Comparison of ENCODE assay signal across 8 cellular contexts in the genomic region with DNA sequence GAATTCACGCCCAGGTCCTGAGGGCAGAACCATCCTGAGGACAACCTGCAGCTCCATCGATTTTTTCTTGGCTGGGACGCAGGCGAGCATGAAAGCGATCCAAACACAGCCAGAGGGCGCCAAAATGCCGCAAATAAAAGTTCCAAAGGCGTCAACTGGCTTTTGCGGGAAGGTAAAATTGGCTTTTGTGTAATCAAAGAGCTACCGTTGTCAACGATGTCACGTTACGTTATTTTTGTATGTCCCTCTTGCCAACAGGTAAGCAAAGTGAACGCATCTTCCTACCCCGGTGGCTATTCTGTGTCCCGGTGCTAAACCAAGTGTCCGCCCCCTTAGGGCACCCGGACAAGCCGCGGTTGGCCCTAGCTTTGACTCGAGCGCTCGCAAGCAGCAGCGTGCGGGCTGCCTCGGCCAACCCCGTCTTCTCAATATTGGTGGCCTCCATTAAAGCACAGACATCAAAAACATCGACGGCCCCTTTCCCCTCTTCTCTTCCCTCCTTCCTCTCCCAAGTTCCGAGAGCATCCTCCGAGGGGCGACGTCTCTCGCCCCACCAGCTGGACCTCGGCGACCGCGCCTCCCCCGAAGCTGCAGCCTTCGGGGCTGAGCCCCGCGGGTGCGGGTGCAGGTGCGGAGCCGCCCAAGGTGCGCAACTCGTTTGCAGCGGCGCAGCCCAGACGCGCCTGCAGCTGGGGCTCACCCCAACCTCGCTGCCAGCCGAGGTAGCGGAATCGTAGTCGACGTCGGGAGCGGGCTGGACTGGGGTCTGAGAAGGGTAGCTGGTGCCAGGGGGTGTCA. TPM values are rescaled to one million over a fixed set of nuclear protein-coding genes. Genes with fewer than 3 reads are reported as not detected.
DNase-seq lines count a peak whose midpoint lies in the region; ATAC-seq, FAIRE-seq and TF ChIP-seq lines count a peak whose summit lies in the region.

No MANE protein-coding gene starts in this region.

- TF ChIP-seq CTCF in AG09319 (IDR thresholded peaks at IDR 0.05; ENCODE audit: low read depth, low read length) (peak; percentile 84), choroid plexus epithelial cell (conservative IDR thresholded peaks at IDR 0.05; ENCODE audit: low read depth, low read length) (peak; percentile 92), kidney (IDR thresholded peaks at IDR 0.05; ENCODE audit: borderline replicate concordance, extremely low read depth, insufficient read depth) (peak; percentile 82)

- H3K9me3 ChIP-seq in kidney (ENCODE audit: control insufficient read depth in 1 of 2, low read length in 2 of 2) = no peaks in the 10 kb centered on the region

- DNase-seq in AG09319 (ENCODE audit: extremely low read depth, low read depth) = no peak
- DNase-seq in NCI-H2029 treated with DMSO at 0.1 percent for 48 hours (lab: John Stamatoyannopoulos, UW) = peak; percentile 55
- peak; percentile 60 for DNase-seq in T1000 (lab: John Stamatoyannopoulos, UW)
- DNase-seq in choroid plexus epithelial cell (ENCODE audit: low read depth) = peak; percentile 88
- DNase-seq in kidney = peak; percentile 83
- peak; percentile 34 for DNase-seq in stimulated activated CD4-positive, alpha-beta T cell treated with anti-CD3 and anti-CD28 coated beads, Interleukin-12 subunit alpha, Interleukin-12 subunit beta, amount 100 ng/mL, for 4 hours

- H3K4me1 ChIP-seq in kidney (ENCODE audit: control insufficient read depth in 1 of 2, insufficient read depth in 1 of 2, low read depth in 1 of 2, low read length in 2 of 2) = peaks cover 0 to 4% of the 10 kb centered on the region in 2 donors

- H3K4me3 ChIP-seq in choroid plexus epithelial cell (ENCODE audit: low read depth, low read length) (peak overlapping the region; percentile 83), kidney (ENCODE audit: low read length in 2 of 2) (peak overlapping the region in 1 of 2 donors; percentile 62)

- intact Hi-C loops in kidney (cut with DNase I) = loop anchor here (10.0 kb wide), 1 partner anchor 1098 kb away; no protein-coding TSS in a partner anchor

- H3K9ac ChIP-seq in kidney (ENCODE audit: low read length in 2 of 2) = no peak overlapping the region

- H3K36me3 ChIP-seq in kidney (ENCODE audit: control insufficient read depth in 1 of 2, insufficient read depth in 2 of 2, low read length in 2 of 2) = no peaks in the 10 kb centered on the region

- no peak overlapping the region for H3K27ac ChIP-seq in kidney (ENCODE audit: low read depth in 2 of 2, low read length in 2 of 2)

- FAIRE-seq in kidney (lab: Jason Lieb, UNC) = no peak

- peak; percentile 37 for ATAC-seq in GM18868 (IDR thresholded peaks at IDR 0.05; ENCODE audit: unreplicated experiment)
- peak; percentile 29 for ATAC-seq in HG03066 (IDR thresholded peaks at IDR 0.05; ENCODE audit: low read depth, unreplicated experiment)

RNA-seq across cellular contexts. Expression of a gene that starts 1.1 kb away (rescaled TPM):
- total RNA-seq in kidney = 12.5 TPM
- polyA plus RNA-seq in kidney (ENCODE audit: insufficient read depth, low read depth, low replicate concordance) = 5.1 TPM
